ENCODE assay signal across 8 cellular contexts in the genomic region with DNA sequence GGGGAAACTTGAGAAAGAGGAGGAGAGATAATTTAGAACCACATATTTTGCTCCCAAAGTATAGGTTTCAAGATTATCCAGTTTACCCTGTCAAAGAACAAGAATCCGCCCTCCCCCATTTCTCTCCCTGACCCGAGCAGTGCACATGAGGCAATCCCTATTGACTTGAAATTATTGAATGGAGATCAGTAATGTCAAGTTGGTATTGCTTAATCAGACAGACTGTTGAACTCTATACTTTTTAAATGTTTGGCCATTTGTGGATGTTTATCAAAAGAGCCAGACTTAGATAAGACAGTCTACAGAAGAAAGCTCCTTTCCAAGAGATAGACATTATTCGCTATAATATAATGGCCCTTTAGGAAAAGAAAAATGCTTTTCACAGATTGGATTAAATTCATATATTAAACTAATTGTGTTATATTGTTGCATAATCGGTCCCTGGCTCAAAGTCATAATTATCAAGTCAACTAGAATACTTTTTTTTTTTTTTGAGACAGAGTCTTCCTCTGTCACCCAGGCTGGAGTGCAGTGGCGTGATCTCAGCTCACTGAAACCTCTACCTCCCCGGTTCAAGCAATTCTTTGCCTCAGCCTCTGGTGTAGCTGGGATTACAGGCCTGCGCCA. TPM values are rescaled to one million over a fixed set of nuclear protein-coding genes. Genes with fewer than 3 reads are reported as not detected.
A peak's percentile ranks its signal among the peaks of the same experiment; 100 is the strongest.
DNase-seq lines count a peak whose midpoint lies in the region; ATAC-seq and TF ChIP-seq lines count a peak whose summit lies in the region.
"Had no signal": no experiment of that assay in that cellular context is flagged by ENCODE, and none has a peak within 500 bp of the region (broad histone marks: within the 10 kb centered on the region; RNA-seq: fewer than 3 reads in every experiment).

No MANE protein-coding gene starts in this region.

- peaks cover 52% of the 10 kb centered on the region for H3K36me3 Mint-ChIP-seq in activated CD4-positive, alpha-beta memory T cell treated with anti-CD3 and anti-CD28 coated beads, Interleukin-2, amount 10 ng/mL, durations not matched to agents 7 days and 5 days (ENCODE audit: low read depth)

- peak overlapping the region in 1 of 2 donors; percentile 62 for H3K9ac ChIP-seq in stomach smooth muscle (ENCODE audit: low read length in 2 of 2)

- H3K4me1 ChIP-seq in stomach smooth muscle (ENCODE audit: control insufficient read depth, insufficient read depth, low read length): peaks cover 47% of the 10 kb centered on the region

- no peaks in the 10 kb centered on the region for H3K27me3 Mint-ChIP-seq in activated CD4-positive, alpha-beta memory T cell treated with anti-CD3 and anti-CD28 coated beads, Interleukin-2, amount 10 ng/mL, durations not matched to agents 7 days and 5 days

- no peaks in the 10 kb centered on the region for H3K27me3 ChIP-seq in stomach smooth muscle (ENCODE audit: control insufficient read depth in 1 of 2, insufficient read depth in 2 of 2, low read length in 2 of 2)

- POLR2A ChIA-PET in activated CD4-positive, alpha-beta memory T cell treated with anti-CD3 and anti-CD28 coated beads, Interleukin-2, amount 10 ng/mL, durations not matched to agents 7 days and 5 days (lab: Charles Lee): interaction anchor here (0.9 to 1.9 kb wide), 7 partner anchors 10 to 93 kb away, joined by 3 to 7 read pairs (median 5); a partner anchor contains a TSS

- no peaks in the 10 kb centered on the region for H3K36me3 ChIP-seq in stomach smooth muscle (ENCODE audit: control insufficient read depth in 2 of 2, insufficient read depth in 2 of 2, low read length in 2 of 2)

- CTCF ChIA-PET in activated CD4-positive, alpha-beta memory T cell treated with anti-CD3 and anti-CD28 coated beads, Interleukin-2, amount 10 ng/mL, durations not matched to agents 7 days and 5 days (lab: Charles Lee): interaction anchor here (1.1 to 3.6 kb wide), 7 partner anchors 10 to 339 kb away, joined by 3 to 27 read pairs (median 8); a partner anchor contains a TSS

- peak overlapping the region; percentile 88 for H3K27ac ChIP-seq in stomach smooth muscle (ENCODE audit: low read length)

- no peaks in the 10 kb centered on the region for H3K9me3 ChIP-seq in stomach smooth muscle (ENCODE audit: control insufficient read depth in 2 of 2, low read length in 2 of 2)

- no peak for TF ChIP-seq EP300 in Ishikawa (IDR thresholded peaks at IDR 0.05; ENCODE audit: borderline replicate concordance)

- ATAC-seq in GM19455 (IDR thresholded peaks at IDR 0.05; ENCODE audit: unreplicated experiment) (no peak), HG02981 (IDR thresholded peaks at IDR 0.05; ENCODE audit: unreplicated experiment) (no peak)

- H3K27ac Mint-ChIP-seq in activated CD4-positive, alpha-beta memory T cell treated with anti-CD3 and anti-CD28 coated beads, Interleukin-2, amount 10 ng/mL, durations not matched to agents 7 days and 5 days: peak overlapping the region; percentile 92

- peaks cover 59% of the 10 kb centered on the region for H3K4me1 Mint-ChIP-seq in activated CD4-positive, alpha-beta memory T cell treated with anti-CD3 and anti-CD28 coated beads, Interleukin-2, amount 10 ng/mL, durations not matched to agents 7 days and 5 days

- TF ChIP-seq RAD21 in Ishikawa (IDR thresholded peaks at IDR 0.05; ENCODE audit: low read depth): no peak

- peak overlapping the region in 1 of 2 donors; percentile 35 for H3K4me3 ChIP-seq in stomach smooth muscle (ENCODE audit: low read length in 2 of 2)

- H3K4me3 Mint-ChIP-seq in activated CD4-positive, alpha-beta memory T cell treated with anti-CD3 and anti-CD28 coated beads, Interleukin-2, amount 10 ng/mL, durations not matched to agents 7 days and 5 days: no peak overlapping the region

- no peaks in the 10 kb centered on the region for H3K9me3 Mint-ChIP-seq in activated CD4-positive, alpha-beta memory T cell treated with anti-CD3 and anti-CD28 coated beads, Interleukin-2, amount 10 ng/mL, durations not matched to agents 7 days and 5 days

- no peak for DNase-seq in activated CD4-positive, alpha-beta memory T cell treated with anti-CD3 and anti-CD28 coated beads, Interleukin-2, amount 10 ng/mL, durations not matched to agents 7 days and 5 days
- DNase-seq in inferior parietal cortex (ENCODE audit: extremely low spot score) (peak; percentile 4), cerebellar cortex (ENCODE audit: low spot score) (no peak)
- DNase-seq: trophoblast cell had no signal

TF ChIP-seq in Ishikawa, 13 proteins besides CTCF, POLR2A, EP300 and RAD21:
- TF ChIP-seq EGR1 (IDR thresholded peaks at IDR 0.05) (no peak), TEAD4 (IDR thresholded peaks at IDR 0.05) (no peak), CEBPB (IDR thresholded peaks at IDR 0.05) (peak; percentile 29; the same call in 1 of the 2 replicates), YY1 (IDR thresholded peaks at IDR 0.05; ENCODE audit: low read depth) (no peak), CREB1 (IDR thresholded peaks at IDR 0.05; ENCODE audit: low read depth) (no peak)

RNA-seq across cellular contexts. Expression of a gene that starts 5.3 kb away (rescaled TPM):
- total RNA-seq in activated CD4-positive, alpha-beta memory T cell treated with anti-CD3 and anti-CD28 coated beads, Interleukin-2, amount 10 ng/mL, durations not matched to agents 7 days and 5 days: 10 to 100 TPM; 21.3 to 22.2 TPM

RNA-seq across cellular contexts. Expression of a gene that starts 6.3 kb away (rescaled TPM):
- total RNA-seq in activated CD4-positive, alpha-beta memory T cell treated with anti-CD3 and anti-CD28 coated beads, Interleukin-2, amount 10 ng/mL, durations not matched to agents 7 days and 5 days: 10 to 100 TPM; 12.0 to 14.1 TPM

RNA-seq across cellular contexts. Expression of a gene that starts 54.2 kb away (rescaled TPM):
- 10 to 100 TPM; 35.6 to 38.1 TPM for total RNA-seq in activated CD4-positive, alpha-beta memory T cell treated with anti-CD3 and anti-CD28 coated beads, Interleukin-2, amount 10 ng/mL, durations not matched to agents 7 days and 5 days
